ENCODE assay signal across 15 cellular contexts in genomic region chr17:16880843-16881230, GRCh38.
DNase-seq lines count a peak whose midpoint lies in the region; ATAC-seq and TF ChIP-seq lines count a peak whose summit lies in the region.
"Had no signal": no experiment of that assay in that cellular context is flagged by ENCODE, and none has a peak within 500 bp of the region (broad histone marks: within the 10 kb centered on the region; RNA-seq: fewer than 3 reads in every experiment).

No MANE protein-coding gene starts in this region.

- H3K4me1 Mint-ChIP-seq in osteocyte (ENCODE audit: unreplicated experiment): no peaks in the 10 kb centered on the region
- H3K4me1 Mint-ChIP-seq: CD14-positive monocyte; CD4-positive, alpha-beta memory T cell; GM23338 had no signal

- no peaks in the 10 kb centered on the region for H3K36me3 Mint-ChIP-seq in osteocyte (ENCODE audit: unreplicated experiment)
- H3K36me3 Mint-ChIP-seq: CD14-positive monocyte; CD4-positive, alpha-beta memory T cell had no signal

- H3K9me3 Mint-ChIP-seq in osteocyte (ENCODE audit: unreplicated experiment): no peaks in the 10 kb centered on the region
- H3K9me3 Mint-ChIP-seq: GM23338 had no signal

- no peak for ATAC-seq in Right ventricle myocardium superior (ENCODE audit: poor library complexity)

- TF ChIP-seq CTCF in osteocyte (IDR thresholded peaks at IDR 0.05): no peak

- peak; percentile 44 for DNase-seq in cardiac septum (ENCODE audit: low spot score)
- no peak for DNase-seq in Right ventricle myocardium superior
- peak; percentile 4 for DNase-seq in iPS-NIHi7 (ENCODE audit: extremely low spot score)
- DNase-seq in osteocyte (ENCODE audit: extremely low spot score, unreplicated experiment): peak; percentile 72
- DNase-seq in activated gamma-delta T cell (lab: John Stamatoyannopoulos, UW): no peak
- DNase-seq in hepatic stellate cell (ENCODE audit: low spot score): no peak
- DNase-seq in retina: no peak
- DNase-seq: 8988T; CD4-positive, alpha-beta memory T cell; DMS153; DMS79; GF-D8; H7 had no signal

- H3K27ac Mint-ChIP-seq in osteocyte (ENCODE audit: unreplicated experiment): no peak overlapping the region
- H3K27ac Mint-ChIP-seq: CD14-positive monocyte; CD4-positive, alpha-beta memory T cell; GM23338 had no signal

- no peak overlapping the region for H3K4me3 Mint-ChIP-seq in osteocyte (ENCODE audit: unreplicated experiment)
- H3K4me3 Mint-ChIP-seq: CD14-positive monocyte; CD4-positive, alpha-beta memory T cell; GM23338 had no signal

- intact Hi-C loops in cardiac septum (cut with DNase I) (no loop called here), Right ventricle myocardium superior (cut with DNase I) (no loop called here)

- peaks cover 23% of the 10 kb centered on the region for H3K27me3 Mint-ChIP-seq in osteocyte (ENCODE audit: unreplicated experiment)

Comparison
In these comparisons a context has a peak if more than half of its experiments do, and no peak if none do; other contexts are left out.
1. DNase-seq: peak in cardiac septum (single experiment), iPS-NIHi7 (single experiment) and osteocyte (single experiment); none in Right ventricle myocardium superior (single experiment), activated gamma-delta T cell (single experiment), hepatic stellate cell (single experiment) and retina (single experiment).